Comparison of ENCODE assay signal across 7 cellular contexts in genomic region chr6:38640216-38640909, GRCh38. TPM values are rescaled to one million over a fixed set of nuclear protein-coding genes. Genes with fewer than 3 reads are reported as not detected.
DNase-seq lines count a peak whose midpoint lies in the region; ATAC-seq and TF ChIP-seq lines count a peak whose summit lies in the region.

No MANE protein-coding gene starts in this region.

- H3K9ac ChIP-seq in liver (ENCODE audit: low read depth in 1 of 2, low read length in 2 of 2) = peak overlapping the region; percentile 68 to 93

- no peak for TF ChIP-seq EP300 in Ishikawa (IDR thresholded peaks at IDR 0.05; ENCODE audit: borderline replicate concordance)

- POLR2A ChIA-PET in GM10248 (lab: Yijun Ruan, JAX) = no interaction called here

- ATAC-seq in GM18867 (IDR thresholded peaks at IDR 0.05; ENCODE audit: unreplicated experiment) = peak; percentile 21

- H3K36me3 ChIP-seq in liver (ENCODE audit: control insufficient read depth in 4 of 4, insufficient read depth in 3 of 4, low read depth in 1 of 4, low read length in 3 of 4) (no peaks in the 10 kb centered on the region), tibial artery (no peaks in the 10 kb centered on the region)

- H3K27me3 ChIP-seq in liver (ENCODE audit: control insufficient read depth in 4 of 4, insufficient read depth in 4 of 4, low read length in 3 of 4) (no peaks in the 10 kb centered on the region), tibial artery (no peaks in the 10 kb centered on the region)

- DNase-seq in astrocyte of the spinal cord (ENCODE audit: low read depth, low spot score) (no peak), tibial artery (no peak), GM10248 (ENCODE audit: extremely low spot score) (no peak), NCI-H2171 (lab: John Stamatoyannopoulos, UW) (no peak)

- H3K9me3 ChIP-seq in liver (ENCODE audit: control insufficient read depth in 4 of 4, low read length in 3 of 4) = no peaks in the 10 kb centered on the region
- no peaks in the 10 kb centered on the region for H3K9me3 ChIP-seq in tibial artery

- CTCF ChIA-PET in GM10248 (lab: Yijun Ruan, JAX) = interaction anchor here (1.1 to 1.5 kb wide), 3 partner anchors 15 to 155 kb away, joined by 3 read pairs; no protein-coding TSS in a partner anchor

- H3K27ac ChIP-seq in liver (ENCODE audit: low read depth in 1 of 2, low read length in 2 of 2) (peak overlapping the region; percentile 84 to 87), tibial artery (peak overlapping the region; percentile 91 to 94)

- 19% methylated on average over 32 of the region's 32 CpGs for whole genome bisulfite sequencing in liver

- intact Hi-C loops in tibial artery (cut with DNase I; ENCODE audit: low total_unique reads) = no loop called here

- H3K4me1 ChIP-seq in liver (ENCODE audit: control insufficient read depth in 4 of 4, insufficient read depth in 4 of 4, low read length in 3 of 4) = peaks cover 2 to 32% (median 16%) of the 10 kb centered on the region in 4 donors
- H3K4me1 ChIP-seq in tibial artery = peaks cover 0 to 19% (median 10%) of the 10 kb centered on the region in 4 donors

- TF ChIP-seq RAD21 in Ishikawa (IDR thresholded peaks at IDR 0.05; ENCODE audit: low read depth) (no peak), liver (IDR thresholded peaks at IDR 0.05) (peak in 1 of 2 donors; percentile 6)

- no peak for TF ChIP-seq CTCF in astrocyte of the spinal cord (IDR thresholded peaks at IDR 0.05; ENCODE audit: low read depth, low read length)
- TF ChIP-seq CTCF in liver (IDR thresholded peaks at IDR 0.05; ENCODE audit: low read depth, low read length, missing input control) = no peak
- no peak for TF ChIP-seq CTCF in tibial artery (IDR thresholded peaks at IDR 0.05)
- TF ChIP-seq CTCF in GM10248 (IDR thresholded peaks at IDR 0.05; ENCODE audit: control extremely low read depth, extremely low read depth, low read depth, missing control alignments) = no peak

- H3K4me3 ChIP-seq in astrocyte of the spinal cord (ENCODE audit: low read depth, low read length) (peak overlapping the region; percentile 84), liver (ENCODE audit: low read depth in 1 of 3, low read length in 3 of 3) (peak overlapping the region; percentile 69 to 97 (median 74)), tibial artery (peak overlapping the region; percentile 77 to 86)

- in situ Hi-C loops in astrocyte of the spinal cord (cut with HindIII; ENCODE audit: low sequenced_read_pairs) = no loop called here

TF ChIP-seq in Ishikawa, 13 proteins besides CTCF, POLR2A, EP300 and RAD21:
- TF ChIP-seq REST (IDR thresholded peaks at IDR 0.05; ENCODE audit: low read depth) = no peak
- 0 out of 2 replicates have a peak, but pooled peaks have one; percentile 15 for TF ChIP-seq TCF12 (IDR thresholded peaks at IDR 0.05; ENCODE audit: low read depth)
- no peak for TF ChIP-seq TEAD4 (IDR thresholded peaks at IDR 0.05)
- peak; percentile 40; the same call in 1 of the 2 replicates for TF ChIP-seq MAX (IDR thresholded peaks at IDR 0.05)
- no peak for TF ChIP-seq TAF1 (IDR thresholded peaks at IDR 0.05; ENCODE audit: low read depth)
- no peak for TF ChIP-seq CREB1 (IDR thresholded peaks at IDR 0.05; ENCODE audit: low read depth)
- no peak for TF ChIP-seq EGR1 (IDR thresholded peaks at IDR 0.05)
- no peak for TF ChIP-seq ZBTB7A (IDR thresholded peaks at IDR 0.05; ENCODE audit: low read depth)
- TF ChIP-seq CEBPB (IDR thresholded peaks at IDR 0.05) = no peak
- no peak for TF ChIP-seq NFIC (IDR thresholded peaks at IDR 0.05)

TF ChIP-seq in liver, 16 proteins besides CTCF, POLR2A, EP300 and RAD21:
- TF ChIP-seq MAX (IDR thresholded peaks at IDR 0.05) (no peak), ZBTB33 (IDR thresholded peaks at IDR 0.05) (no peak), JUND (IDR thresholded peaks at IDR 0.05) (peak in 1 of 2 donors; percentile 19)

RNA-seq across cellular contexts. Expression of gene BTBD9, which starts 0.6 kb away (rescaled TPM):
- 10 to 100 TPM in 1 of 2 donors, 1 to 10 TPM in 1; 5.4 to 12.4 TPM for total RNA-seq in liver
- 1 to 10 TPM; 2.0 to 6.0 TPM for polyA plus RNA-seq in liver
